17 cellular contexts compared by ENCODE assay signal in the genomic region with DNA sequence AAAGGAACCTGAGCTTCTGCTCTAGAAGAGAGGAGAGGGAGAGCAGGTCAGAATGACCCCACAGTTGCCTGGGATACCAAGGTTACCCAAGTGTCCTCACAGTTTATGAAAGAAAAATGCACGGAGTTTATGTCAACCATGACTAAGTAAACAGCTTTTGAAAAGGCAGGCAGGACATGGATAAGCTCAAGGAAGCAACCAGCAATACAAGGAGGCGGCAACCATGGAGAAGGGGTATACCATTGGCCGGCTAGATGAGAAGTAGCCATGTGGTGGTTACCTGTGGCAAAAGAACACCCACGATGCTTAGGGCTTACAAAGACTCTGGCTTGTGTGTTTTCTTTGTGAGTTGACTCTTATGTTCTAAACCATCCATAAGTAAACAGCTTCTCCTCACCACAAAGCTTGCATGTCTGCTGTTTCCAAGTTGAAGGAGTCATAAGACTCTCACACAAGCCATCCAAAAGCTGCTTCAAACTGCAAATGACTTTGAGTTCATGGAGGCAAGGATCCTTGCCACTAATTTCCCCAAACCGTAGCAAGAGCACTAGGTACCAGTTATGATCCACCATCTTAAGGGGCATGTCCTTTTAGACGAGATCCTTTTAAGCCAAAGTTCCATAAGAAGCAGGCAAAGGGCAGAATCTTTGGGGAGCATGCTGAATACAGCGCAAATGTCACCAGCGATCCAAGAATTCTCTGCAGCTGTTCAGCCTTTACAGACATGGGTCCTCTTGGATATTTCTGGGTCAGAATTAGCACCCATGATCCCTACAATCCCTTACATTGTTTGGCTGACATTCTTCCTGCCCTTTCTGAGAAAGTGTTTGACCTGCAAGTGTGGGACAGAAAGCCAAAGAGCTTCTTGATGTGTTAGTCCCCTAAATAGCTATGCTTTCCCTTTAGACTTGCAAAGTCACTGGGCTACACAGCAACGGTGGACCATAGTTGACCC.
A peak's percentile ranks its signal among the peaks of the same experiment; 100 is the strongest.
DNase-seq lines count a peak whose midpoint lies in the region; ATAC-seq and TF ChIP-seq lines count a peak whose summit lies in the region.
"Had no signal": no experiment of that assay in that cellular context is flagged by ENCODE, and none has a peak within 500 bp of the region (broad histone marks: within the 10 kb centered on the region; RNA-seq: fewer than 3 reads in every experiment).

No MANE protein-coding gene starts in this region.

- H3K9me3 ChIP-seq in adipocyte (ENCODE audit: control insufficient read depth, low read length), result no peaks in the 10 kb centered on the region
- H3K9me3 ChIP-seq: heart left ventricle had no signal

- no peak for TF ChIP-seq CTCF in HFFc6 (IDR thresholded peaks at IDR 0.05)

- DNase-seq in DMS79 (lab: John Stamatoyannopoulos, UW) (peak; percentile 100), HFFc6 (no peak), adipocyte (ENCODE audit: low read depth) (peak; percentile 51), left kidney (ENCODE audit: low read depth, low spot score) (peak; percentile 57), NCI-H2171 treated with DMSO at 0.1 percent for 48 hours (lab: John Stamatoyannopoulos, UW) (no peak)
- DNase-seq: activated naive CD8-positive, alpha-beta T cell treated with anti-CD3 and anti-CD28 coated beads for 36 hours; DMS 273 treated with DMSO at 0.1 percent for 48 hours; heart left ventricle; Kasumi-1; NCI-H774; OCI-M1; small intestine; stimulated activated CD4-positive, alpha-beta T cell treated with anti-CD3 and anti-CD28 coated beads, Interleukin-4, amount 100 ng/mL, for 4 hours had no signal

- peak overlapping the region; percentile 8 for H3K4me3 ChIP-seq in adipocyte (ENCODE audit: low read length)
- H3K4me3 ChIP-seq: cardiac muscle cell, heart left ventricle had no signal

- peaks cover 7% of the 10 kb centered on the region; the same call in 1 of the 2 replicates for H3K36me3 Mint-ChIP-seq in HFFc6 (ENCODE audit: low read depth)
- no peaks in the 10 kb centered on the region for H3K36me3 Mint-ChIP-seq in stimulated activated memory B cell treated with anti-CD40 and anti-IgM and Interleukin-4, amounts not matched to agents 10 μg/mL and 1 μg/mL and 100 μg/mL, for 72 hours
- H3K36me3 Mint-ChIP-seq: activated naive CD8-positive, alpha-beta T cell treated with anti-CD3 and anti-CD28 coated beads for 36 hours; natural killer cell treated with Interleukin-12 subunit alpha and Interleukin-12 subunit beta and Interleukin-15 and Interleukin-18, amount 100 ng/mL, for 72 hours had no signal

- no peaks in the 10 kb centered on the region; the same call in 1 of the 2 replicates for H3K27me3 Mint-ChIP-seq in HFFc6 (ENCODE audit: insufficient read depth)
- peaks cover 45% of the 10 kb centered on the region for H3K27me3 Mint-ChIP-seq in stimulated activated memory B cell treated with anti-CD40 and anti-IgM and Interleukin-4, amounts not matched to agents 10 μg/mL and 1 μg/mL and 100 μg/mL, for 72 hours

- H3K27ac Mint-ChIP-seq in HFFc6, result peak overlapping the region; percentile 92
- no peak overlapping the region for H3K27ac Mint-ChIP-seq in stimulated activated memory B cell treated with anti-CD40 and anti-IgM and Interleukin-4, amounts not matched to agents 10 μg/mL and 1 μg/mL and 100 μg/mL, for 72 hours
- H3K27ac Mint-ChIP-seq: activated naive CD8-positive, alpha-beta T cell treated with anti-CD3 and anti-CD28 coated beads for 36 hours; natural killer cell treated with Interleukin-12 subunit alpha and Interleukin-12 subunit beta and Interleukin-15 and Interleukin-18, amount 100 ng/mL, for 72 hours had no signal

- no peak overlapping the region for H3K4me3 Mint-ChIP-seq in HFFc6
- no peak overlapping the region for H3K4me3 Mint-ChIP-seq in stimulated activated memory B cell treated with anti-CD40 and anti-IgM and Interleukin-4, amounts not matched to agents 10 μg/mL and 1 μg/mL and 100 μg/mL, for 72 hours
- H3K4me3 Mint-ChIP-seq: activated naive CD8-positive, alpha-beta T cell treated with anti-CD3 and anti-CD28 coated beads for 36 hours; natural killer cell treated with Interleukin-12 subunit alpha and Interleukin-12 subunit beta and Interleukin-15 and Interleukin-18, amount 100 ng/mL, for 72 hours had no signal

- ATAC-seq in stimulated activated memory B cell treated with anti-CD40 and anti-IgM and Interleukin-4, amounts not matched to agents 10 μg/mL and 1 μg/mL and 100 μg/mL, for 72 hours, result no peak
- no peak for ATAC-seq in GM21576 (IDR thresholded peaks at IDR 0.05; ENCODE audit: unreplicated experiment)
- ATAC-seq: natural killer cell treated with Interleukin-12 subunit alpha and Interleukin-12 subunit beta and Interleukin-15 and Interleukin-18, amount 100 ng/mL, for 72 hours had no signal

- no peaks in the 10 kb centered on the region for H3K9me3 Mint-ChIP-seq in HFFc6
- no peaks in the 10 kb centered on the region for H3K9me3 Mint-ChIP-seq in stimulated activated memory B cell treated with anti-CD40 and anti-IgM and Interleukin-4, amounts not matched to agents 10 μg/mL and 1 μg/mL and 100 μg/mL, for 72 hours
- H3K9me3 Mint-ChIP-seq: activated naive CD8-positive, alpha-beta T cell treated with anti-CD3 and anti-CD28 coated beads for 36 hours; natural killer cell treated with Interleukin-12 subunit alpha and Interleukin-12 subunit beta and Interleukin-15 and Interleukin-18, amount 100 ng/mL, for 72 hours had no signal

- no peaks in the 10 kb centered on the region for H3K36me3 ChIP-seq in adipocyte (ENCODE audit: control insufficient read depth, insufficient read depth, low read length, severe bottlenecking)
- H3K36me3 ChIP-seq: cardiac muscle cell, heart left ventricle had no signal

- no peaks in the 10 kb centered on the region for H3K27me3 ChIP-seq in adipocyte (replicated peaks; ENCODE audit: control insufficient read depth, insufficient read depth, low read length)
- H3K27me3 ChIP-seq: cardiac muscle cell, heart left ventricle had no signal

- H3K9ac ChIP-seq in adipocyte (ENCODE audit: low read length), result peak overlapping the region; percentile 79

- H3K4me1 ChIP-seq in adipocyte (ENCODE audit: control insufficient read depth, insufficient read depth, low read length), result peaks cover 41% of the 10 kb centered on the region

- peaks cover 47% of the 10 kb centered on the region for H3K4me1 Mint-ChIP-seq in HFFc6 (ENCODE audit: low read depth)
- H3K4me1 Mint-ChIP-seq in stimulated activated memory B cell treated with anti-CD40 and anti-IgM and Interleukin-4, amounts not matched to agents 10 μg/mL and 1 μg/mL and 100 μg/mL, for 72 hours, result no peaks in the 10 kb centered on the region
- H3K4me1 Mint-ChIP-seq: activated naive CD8-positive, alpha-beta T cell treated with anti-CD3 and anti-CD28 coated beads for 36 hours had no signal

Comparison
In these comparisons a context has a peak if more than half of its experiments do, and no peak if none do; other contexts are left out.
1. DNase-seq: peak in DMS79 (single experiment), adipocyte (single experiment) and left kidney (single experiment); none in HFFc6 (single experiment) and NCI-H2171 treated with DMSO at 0.1 percent for 48 hours (single experiment).